ENCODE assay signal across 18 cellular contexts in the genomic region with DNA sequence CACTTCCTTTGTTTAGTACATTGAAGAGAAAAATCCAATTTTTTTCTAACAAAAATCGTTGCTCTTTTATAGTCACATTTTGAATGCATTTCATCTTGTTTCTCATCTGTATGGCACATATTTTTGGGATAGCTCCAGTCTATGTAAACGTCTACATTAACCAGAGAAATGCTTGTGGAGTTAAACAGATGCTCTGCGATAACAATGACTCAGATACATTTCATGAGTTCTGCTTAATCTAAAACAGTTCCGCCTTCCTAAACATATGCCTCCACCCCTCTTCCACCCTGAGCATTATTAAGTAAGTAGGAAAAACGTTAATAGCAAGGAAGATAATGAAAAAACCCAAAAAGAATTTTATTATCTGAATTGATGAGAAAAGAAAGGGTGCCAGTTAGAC.
DNase-seq lines count a peak whose midpoint lies in the region; ATAC-seq and TF ChIP-seq lines count a peak whose summit lies in the region.
"Had no signal": no experiment of that assay in that cellular context is flagged by ENCODE, and none has a peak within 500 bp of the region (broad histone marks: within the 10 kb centered on the region; RNA-seq: fewer than 3 reads in every experiment).

No MANE protein-coding gene starts in this region.

- H3K9me3 ChIP-seq in SK-N-SH: no peaks in the 10 kb centered on the region
- no peaks in the 10 kb centered on the region for H3K9me3 ChIP-seq in fibroblast of lung (ENCODE audit: control insufficient read depth, insufficient read depth, low read depth, low read length)
- H3K9me3 ChIP-seq: testis had no signal

- no peak for TF ChIP-seq RAD21 in SK-N-SH (IDR thresholded peaks at IDR 0.05; ENCODE audit: low read length)

- H2AFZ ChIP-seq in SK-N-SH (ENCODE audit: low read depth) (peak overlapping the region; percentile 3), fibroblast of lung (ENCODE audit: low read length) (no peak overlapping the region)

- H3K79me2 ChIP-seq in SK-N-SH (ENCODE audit: insufficient read depth) (no peaks in the 10 kb centered on the region), fibroblast of lung (ENCODE audit: control insufficient read depth, insufficient read depth, low read length) (no peaks in the 10 kb centered on the region)

- H3K27ac ChIP-seq in SK-N-SH (ENCODE audit: low read depth in 2 of 2, low read length in 1 of 2) (peak overlapping the region; percentile 80 to 84), fibroblast of lung (ENCODE audit: insufficient read depth, low read length) (no peak overlapping the region)
- H3K27ac ChIP-seq: testis had no signal

- H3K36me3 ChIP-seq in SK-N-SH (replicated peaks in 1 of 2; ENCODE audit: control insufficient read depth in 1 of 2, insufficient read depth in 2 of 2, low read length in 1 of 2) (no peaks in the 10 kb centered on the region), fibroblast of lung (ENCODE audit: control insufficient read depth, insufficient read depth, low read length) (no peaks in the 10 kb centered on the region)

- DNase-seq in EH (ENCODE audit: low read depth): peak; percentile 92
- peak; percentile 48 for DNase-seq in SK-N-SH
- peak; percentile 49 to 68 for DNase-seq in fibroblast of lung (ENCODE audit: low read depth in 2 of 2)
- peak; percentile 48 for DNase-seq in skeletal muscle cell (ENCODE audit: low read depth)
- no peak for DNase-seq in NCI-H82 treated with DMSO at 0.1 percent for 48 hours (lab: John Stamatoyannopoulos, UW; ENCODE audit: unreplicated experiment)
- DNase-seq: activated CD4-positive, CD25-positive, alpha-beta regulatory T cell treated with anti-CD3 and anti-CD28 coated beads, Interleukin-2, amount 50 U/mL, for 72 hours; activated naive CD4-positive, alpha-beta T cell treated with anti-CD3 and anti-CD28 coated beads for 36 hours; activated T-cell treated with anti-CD3 and anti-CD28 coated beads, Interleukin-2, amount 50 U/mL, for 4 hours; aorta; CD8-positive, alpha-beta T cell; mammary epithelial cell; NCI-H526 treated with DMSO at 0.1 percent for 48 hours; nucleus accumbens; testis had no signal

- peak; percentile 75 to 96; a peak in 3 of 4 replicates for TF ChIP-seq EP300 in SK-N-SH (IDR thresholded peaks at IDR 0.05; ENCODE audit: borderline replicate concordance in 1 of 2, low read depth in 1 of 2, low read length in 1 of 2)

- 2% methylated on average over 5 of the region's 5 CpGs for WGBS in SK-N-SH (ENCODE audit: low lambda C conversion rate)

- no peaks in the 10 kb centered on the region for H3K27me3 ChIP-seq in SK-N-SH (ENCODE audit: insufficient read depth)
- H3K27me3 ChIP-seq in fibroblast of lung (ENCODE audit: control insufficient read depth, insufficient read depth, low read length): no peaks in the 10 kb centered on the region
- H3K27me3 ChIP-seq: testis had no signal

- H4K20me1 ChIP-seq in SK-N-SH (ENCODE audit: insufficient read depth) (no peaks in the 10 kb centered on the region), fibroblast of lung (ENCODE audit: control insufficient read depth, extremely low read depth, insufficient read depth, low read length) (no peaks in the 10 kb centered on the region)

- H3K4me2 ChIP-seq in SK-N-SH: peak overlapping the region; percentile 36; the same call in 1 of the 2 replicates
- no peak overlapping the region for H3K4me2 ChIP-seq in fibroblast of lung (ENCODE audit: extremely low read depth, insufficient read depth, low read length)

- ATAC-seq in GM18502 (IDR thresholded peaks at IDR 0.05; ENCODE audit: poor library complexity, unreplicated experiment) (no peak), HG03565 (IDR thresholded peaks at IDR 0.05; ENCODE audit: unreplicated experiment) (no peak), GM21786 (IDR thresholded peaks at IDR 0.05; ENCODE audit: unreplicated experiment) (no peak)
- ATAC-seq: activated T-cell treated with anti-CD3 and anti-CD28 coated beads, Interleukin-2, amount 50 U/mL, for 4 hours; CD8-positive, alpha-beta T cell; stimulated activated effector memory CD8-positive, alpha-beta T cell treated with anti-CD3 and anti-CD28 coated beads, Interleukin-12 subunit alpha, Interleukin-12 subunit beta, amount 100 ng/mL, for 72 hours had no signal

- CTCF ChIA-PET in SK-N-SH (lab: Yijun Ruan, JAX): interaction anchor here (1.2 kb wide), 1 partner anchor 21 kb away, joined by 4 read pairs; no protein-coding TSS in a partner anchor

- POLR2A ChIA-PET in SK-N-SH (lab: Yijun Ruan, JAX): no interaction called here

- H3K9me2 ChIP-seq in SK-N-SH: no peaks in the 10 kb centered on the region

- H3K9ac ChIP-seq in SK-N-SH (no peak overlapping the region), fibroblast of lung (ENCODE audit: insufficient read depth, low read length) (no peak overlapping the region)

- TF ChIP-seq CTCF in SK-N-SH (IDR thresholded peaks at IDR 0.05) (no peak), fibroblast of lung (conservative IDR thresholded peaks at IDR 0.05 in 1 of 2, IDR thresholded peaks at IDR 0.05 in 1 of 2; ENCODE audit: low read depth in 1 of 2, low read length in 2 of 2) (no peak)

- peaks cover 9% of the 10 kb centered on the region for H3F3A ChIP-seq in SK-N-SH (replicated peaks; ENCODE audit: insufficient read depth)

- H3K4me1 ChIP-seq in SK-N-SH (ENCODE audit: control insufficient read depth in 1 of 2, insufficient read depth in 2 of 2, low read depth in 1 of 2, low read length in 1 of 2) (peaks cover 11 to 17% of the 10 kb centered on the region in 2 experiments), fibroblast of lung (ENCODE audit: control insufficient read depth, extremely low read depth, insufficient read depth, low read length) (no peaks in the 10 kb centered on the region)
- H3K4me1 ChIP-seq: testis had no signal

- H3K4me3 ChIP-seq in SK-N-SH (ENCODE audit: low read depth in 2 of 2, low read length in 1 of 2) (no peak overlapping the region), fibroblast of lung (replicated peaks in 1 of 4; ENCODE audit: control extremely low read depth in 1 of 4, insufficient read depth in 1 of 4, low read depth in 3 of 4, low read length in 4 of 4) (no peak overlapping the region), skeletal muscle cell (ENCODE audit: low read depth, low read length) (no peak overlapping the region)
- H3K4me3 ChIP-seq: testis had no signal

TF ChIP-seq in SK-N-SH, 30 proteins besides CTCF, POLR2A, EP300 and RAD21 (continues in another document):
- TF ChIP-seq CHD2 (IDR thresholded peaks at IDR 0.05; ENCODE audit: low read length, partially characterized antibody) (peak; percentile 70), TAF1 (IDR thresholded peaks at IDR 0.05; ENCODE audit: borderline replicate concordance, low read depth, low read length) (no peak), GATA2 (CRISPR knock-in tag; IDR thresholded peaks at IDR 0.05) (peak; percentile 68), RFX5 (IDR thresholded peaks at IDR 0.05; ENCODE audit: low read length) (no peak), MEF2A (IDR thresholded peaks at IDR 0.05; ENCODE audit: borderline replicate concordance, low read depth) (0 out of 2 replicates have a peak, but pooled peaks have one; percentile 42), POLR2AphosphoS5 (IDR thresholded peaks at IDR 0.05; ENCODE audit: low read depth, low read length) (peak; percentile 93), SIN3A (IDR thresholded peaks at IDR 0.05; ENCODE audit: borderline replicate concordance, low read depth, low read length) (no peak), FOSL2 (IDR thresholded peaks at IDR 0.05; ENCODE audit: borderline replicate concordance, low read depth) (peak; percentile 90), RXRA (IDR thresholded peaks at IDR 0.05; ENCODE audit: borderline replicate concordance, low read depth) (peak; percentile 25; the same call in 1 of the 2 replicates), TEAD4 (IDR thresholded peaks at IDR 0.05; ENCODE audit: borderline replicate concordance, insufficient read depth) (peak; percentile 85), FOXM1 (IDR thresholded peaks at IDR 0.05; ENCODE audit: low read depth) (peak; percentile 90), EZH2phosphoT487 (IDR thresholded peaks at IDR 0.05; ENCODE audit: borderline replicate concordance, low read depth) (no peak)
- TF ChIP-seq, protein P1, sequence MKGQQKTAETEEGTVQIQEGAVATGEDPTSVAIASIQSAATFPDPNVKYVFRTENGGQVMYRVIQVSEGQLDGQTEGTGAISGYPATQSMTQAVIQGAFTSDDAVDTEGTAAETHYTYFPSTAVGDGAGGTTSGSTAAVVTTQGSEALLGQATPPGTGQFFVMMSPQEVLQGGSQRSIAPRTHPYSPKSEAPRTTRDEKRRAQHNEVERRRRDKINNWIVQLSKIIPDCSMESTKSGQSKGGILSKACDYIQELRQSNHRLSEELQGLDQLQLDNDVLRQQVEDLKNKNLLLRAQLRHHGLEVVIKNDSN (IDR thresholded peaks at IDR 0.05; ENCODE audit: borderline replicate concordance, low read depth): no peak
- TF ChIP-seq, protein P2, sequence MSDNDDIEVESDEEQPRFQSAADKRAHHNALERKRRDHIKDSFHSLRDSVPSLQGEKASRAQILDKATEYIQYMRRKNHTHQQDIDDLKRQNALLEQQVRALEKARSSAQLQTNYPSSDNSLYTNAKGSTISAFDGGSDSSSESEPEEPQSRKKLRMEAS (IDR thresholded peaks at IDR 0.05; ENCODE audit: low read depth): peak; percentile 45; the same call in 1 of the 2 replicates
- TF ChIP-seq, protein P3, sequence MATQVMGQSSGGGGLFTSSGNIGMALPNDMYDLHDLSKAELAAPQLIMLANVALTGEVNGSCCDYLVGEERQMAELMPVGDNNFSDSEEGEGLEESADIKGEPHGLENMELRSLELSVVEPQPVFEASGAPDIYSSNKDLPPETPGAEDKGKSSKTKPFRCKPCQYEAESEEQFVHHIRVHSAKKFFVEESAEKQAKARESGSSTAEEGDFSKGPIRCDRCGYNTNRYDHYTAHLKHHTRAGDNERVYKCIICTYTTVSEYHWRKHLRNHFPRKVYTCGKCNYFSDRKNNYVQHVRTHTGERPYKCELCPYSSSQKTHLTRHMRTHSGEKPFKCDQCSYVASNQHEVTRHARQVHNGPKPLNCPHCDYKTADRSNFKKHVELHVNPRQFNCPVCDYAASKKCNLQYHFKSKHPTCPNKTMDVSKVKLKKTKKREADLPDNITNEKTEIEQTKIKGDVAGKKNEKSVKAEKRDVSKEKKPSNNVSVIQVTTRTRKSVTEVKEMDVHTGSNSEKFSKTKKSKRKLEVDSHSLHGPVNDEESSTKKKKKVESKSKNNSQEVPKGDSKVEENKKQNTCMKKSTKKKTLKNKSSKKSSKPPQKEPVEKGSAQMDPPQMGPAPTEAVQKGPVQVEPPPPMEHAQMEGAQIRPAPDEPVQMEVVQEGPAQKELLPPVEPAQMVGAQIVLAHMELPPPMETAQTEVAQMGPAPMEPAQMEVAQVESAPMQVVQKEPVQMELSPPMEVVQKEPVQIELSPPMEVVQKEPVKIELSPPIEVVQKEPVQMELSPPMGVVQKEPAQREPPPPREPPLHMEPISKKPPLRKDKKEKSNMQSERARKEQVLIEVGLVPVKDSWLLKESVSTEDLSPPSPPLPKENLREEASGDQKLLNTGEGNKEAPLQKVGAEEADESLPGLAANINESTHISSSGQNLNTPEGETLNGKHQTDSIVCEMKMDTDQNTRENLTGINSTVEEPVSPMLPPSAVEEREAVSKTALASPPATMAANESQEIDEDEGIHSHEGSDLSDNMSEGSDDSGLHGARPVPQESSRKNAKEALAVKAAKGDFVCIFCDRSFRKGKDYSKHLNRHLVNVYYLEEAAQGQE (IDR thresholded peaks at IDR 0.05; ENCODE audit: low read depth, low read length): no peak
